In genomic region chrX:129665916-129666644, GRCh38 we compare ENCODE assay signal across 9 cellular contexts. TPM values are rescaled to one million over a fixed set of nuclear protein-coding genes. Genes with fewer than 3 reads are reported as not detected.
DNase-seq lines count a peak whose midpoint lies in the region; ATAC-seq and TF ChIP-seq lines count a peak whose summit lies in the region.
"Had no signal": no experiment of that assay in that cellular context is flagged by ENCODE, and none has a peak within 500 bp of the region (broad histone marks: within the 10 kb centered on the region; RNA-seq: fewer than 3 reads in every experiment).

No MANE protein-coding gene starts in this region.

- H3K9me2 ChIP-seq in PC-3 (replicated peaks; ENCODE audit: low read length): no peaks in the 10 kb centered on the region

- DNase-seq in PC-3 (peak; percentile 90), epithelial cell of prostate (ENCODE audit: low read depth, low spot score) (no peak), omental fat pad (ENCODE audit: low spot score) (no peak), MV-4-11 (lab: John Stamatoyannopoulos, UW) (no peak), NCI-H510A (lab: John Stamatoyannopoulos, UW) (no peak)
- DNase-seq: SIG-M5 had no signal

- H3K27ac ChIP-seq in PC-3 (ENCODE audit: low read length): peak overlapping the region; percentile 68
- H3K27ac ChIP-seq in epithelial cell of prostate: peak overlapping the region; percentile 49

- H3K79me2 ChIP-seq in PC-3 (ENCODE audit: low read length): no peaks in the 10 kb centered on the region

- TF ChIP-seq CTCF in PC-3 (conservative IDR thresholded peaks at IDR 0.05; ENCODE audit: low read depth, low read length): no peak
- no peak for TF ChIP-seq CTCF in omental fat pad (IDR thresholded peaks at IDR 0.05)

- no TSS peak for BruUV-seq in PC-3 (replicated peaks; lab: Mats Ljungman, UMichigan)

- POLR2A ChIA-PET in PC-3 (lab: Charles Lee; ENCODE audit: unreplicated experiment): no interaction called here

- H3K4me2 ChIP-seq in PC-3 (ENCODE audit: low read length): peak overlapping the region; percentile 75

- intact Hi-C loops in PC-3 (cut with micrococcal nuclease): no loop called here

- ATAC-seq in PC-3 (peak; percentile 95), omental fat pad (ENCODE audit: low FRiP score) (peak; percentile 86), HG03354 (IDR thresholded peaks at IDR 0.05; ENCODE audit: poor library complexity, severe bottlenecking, unreplicated experiment) (no peak), GM21576 (IDR thresholded peaks at IDR 0.05; ENCODE audit: unreplicated experiment) (no peak)

- CTCF ChIA-PET in PC-3 (lab: Charles Lee): no interaction called here

- H2AFZ ChIP-seq in PC-3 (ENCODE audit: low read length): peak overlapping the region; percentile 76; the same call in 1 of the 2 replicates

- H3K9me3 ChIP-seq in ES-I3 (ENCODE audit: control insufficient read depth, insufficient read depth, low read length): 0 out of 2 replicates have a peak, but pooled peaks cover 4% of the 10 kb centered on the region
- no peaks in the 10 kb centered on the region for H3K9me3 ChIP-seq in PC-3 (ENCODE audit: low read length)

- no peaks in the 10 kb centered on the region for H3K36me3 ChIP-seq in ES-I3 (ENCODE audit: insufficient read depth, low read length)
- no peaks in the 10 kb centered on the region for H3K36me3 ChIP-seq in PC-3 (ENCODE audit: low read depth, low read length)

- H3K9ac ChIP-seq in ES-I3 (ENCODE audit: low read depth, low read length): peak overlapping the region; percentile 18; the same call in 1 of the 2 replicates
- H3K9ac ChIP-seq in PC-3 (ENCODE audit: low read length): no peak overlapping the region

- H3K4me3 ChIP-seq in PC-3 (ENCODE audit: low read length): peak overlapping the region; percentile 51; the same call in 1 of the 2 replicates

- no peaks in the 10 kb centered on the region for H4K20me1 ChIP-seq in PC-3 (ENCODE audit: low read length)

- H3F3A ChIP-seq in PC-3 (ENCODE audit: low read length, unreplicated experiment): peaks cover 5% of the 10 kb centered on the region

- H3K4me1 ChIP-seq in ES-I3 (ENCODE audit: insufficient read depth, low read length) (peaks cover 36% of the 10 kb centered on the region), PC-3 (ENCODE audit: insufficient read depth, low read length) (peaks cover 52% of the 10 kb centered on the region)

- H3K27me3 ChIP-seq in PC-3 (ENCODE audit: low read length): no peaks in the 10 kb centered on the region

RNA-seq across cellular contexts. Expression of gene APLN, which starts 11.3 kb away (rescaled TPM):
- total RNA-seq in PC-3 (2014; rRNA removed) (8.5 and 11.6 TPM in 2 replicates), omental fat pad (1 to 10 TPM in 1 of 4 donors, under 1 TPM in 3; 0.32 to 3.1 (median 0.76) TPM)

Comparison
In these comparisons a context has a peak if more than half of its experiments do, and no peak if none do; other contexts are left out.
1. ATAC-seq: peak in PC-3 (single experiment) and omental fat pad (single experiment); none in HG03354 (single experiment) and GM21576 (single experiment).